8 cellular contexts compared by ENCODE assay signal in the genomic region with DNA sequence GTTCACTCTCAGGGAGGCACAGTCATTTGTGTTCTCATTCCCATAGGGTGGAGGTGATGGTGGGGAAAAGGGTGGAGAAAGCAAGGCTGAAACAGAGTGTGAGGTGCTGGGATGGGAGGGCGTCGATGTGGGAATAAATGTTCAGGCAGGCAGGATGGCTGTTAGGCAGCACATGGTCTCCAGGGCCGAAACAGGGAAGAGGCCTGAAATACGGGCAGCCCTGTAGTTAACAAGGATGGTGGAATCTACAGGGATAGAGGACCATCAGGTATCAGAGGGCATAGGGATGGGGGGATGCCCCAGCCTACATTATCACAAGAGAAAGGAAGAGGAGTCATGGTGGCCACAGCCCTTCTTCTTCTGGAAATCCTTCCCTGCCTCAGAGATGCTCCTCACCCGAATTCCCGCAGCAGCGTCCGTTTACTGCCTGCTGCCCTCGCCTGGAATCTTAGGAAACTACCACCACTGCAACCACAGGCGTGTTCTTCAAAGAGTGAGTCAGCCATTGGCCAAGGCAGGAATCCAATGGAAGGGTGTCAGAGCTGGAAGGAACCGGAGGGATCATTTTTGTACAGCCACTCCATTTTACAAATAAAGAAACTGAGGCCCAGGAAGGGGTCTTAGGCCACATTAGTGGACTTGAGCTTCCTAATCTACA. TPM values are rescaled to one million over a fixed set of nuclear protein-coding genes. Genes with fewer than 3 reads are reported as not detected.
A peak's percentile ranks its signal among the peaks of the same experiment; 100 is the strongest.
DNase-seq lines count a peak whose midpoint lies in the region; ATAC-seq, FAIRE-seq and TF ChIP-seq lines count a peak whose summit lies in the region.

No MANE protein-coding gene starts in this region.

- no peak for TF ChIP-seq POLR2A in endothelial cell of umbilical vein (IDR thresholded peaks at IDR 0.05; ENCODE audit: low read depth, low read length)

- no peaks in the 10 kb centered on the region for H4K20me1 ChIP-seq in endothelial cell of umbilical vein (replicated peaks; ENCODE audit: control insufficient read depth, extremely low read depth, insufficient read depth, low read length)

- DNase-seq in G401 (ENCODE audit: low spot score) = peak; percentile 48
- peak; percentile 3 for DNase-seq in NCI-H774 (lab: John Stamatoyannopoulos, UW)
- peak; percentile 68 for DNase-seq in endothelial cell of umbilical vein (ENCODE audit: low read depth, low spot score)
- DNase-seq in mucosa of gallbladder (ENCODE audit: low spot score) = peak; percentile 75
- no peak for DNase-seq in activated T-cell treated with anti-CD3 and anti-CD28 coated beads, Interleukin-2, amount 50 U/mL, for 24 hours

- H3K9me3 Mint-ChIP-seq in activated T-cell treated with anti-CD3 and anti-CD28 coated beads, Interleukin-2, amount 50 U/mL, for 24 hours = no peaks in the 10 kb centered on the region
- H3K9me3 Mint-ChIP-seq in stimulated activated memory B cell treated with anti-CD40 and anti-IgM and Interleukin-4, amounts not matched to agents 10 μg/mL and 1 μg/mL and 100 μg/mL, for 72 hours = no peaks in the 10 kb centered on the region

- no peaks in the 10 kb centered on the region for H3K36me3 ChIP-seq in endothelial cell of umbilical vein (ENCODE audit: control insufficient read depth in 2 of 2, extremely low read depth in 1 of 2, insufficient read depth in 2 of 2, low read length in 2 of 2)

- H3K27ac ChIP-seq in endothelial cell of umbilical vein (ENCODE audit: insufficient read depth, low read depth, low read length) = no peak overlapping the region

- no peaks in the 10 kb centered on the region for H3K27me3 Mint-ChIP-seq in activated T-cell treated with anti-CD3 and anti-CD28 coated beads, Interleukin-2, amount 50 U/mL, for 24 hours
- H3K27me3 Mint-ChIP-seq in stimulated activated memory B cell treated with anti-CD40 and anti-IgM and Interleukin-4, amounts not matched to agents 10 μg/mL and 1 μg/mL and 100 μg/mL, for 72 hours = peaks cover 37% of the 10 kb centered on the region

- intact Hi-C loops in endothelial cell of umbilical vein (cut with micrococcal nuclease) = loop anchor here (1.0 to 10.0 kb wide), 2 partner anchors 194 to 1039 kb away; no protein-coding TSS in a partner anchor

- H3K36me3 Mint-ChIP-seq in activated T-cell treated with anti-CD3 and anti-CD28 coated beads, Interleukin-2, amount 50 U/mL, for 24 hours (ENCODE audit: low read depth) = no peaks in the 10 kb centered on the region
- H3K36me3 Mint-ChIP-seq in stimulated activated memory B cell treated with anti-CD40 and anti-IgM and Interleukin-4, amounts not matched to agents 10 μg/mL and 1 μg/mL and 100 μg/mL, for 72 hours = no peaks in the 10 kb centered on the region

- BruUV-seq in endothelial cell of umbilical vein (replicated peaks; lab: Mats Ljungman, UMichigan) = no TSS peak

- in situ Hi-C loops in G401 (cut with HindIII; ENCODE audit: low sequenced_read_pairs) = no loop called here

- H2AFZ ChIP-seq in endothelial cell of umbilical vein (ENCODE audit: low read depth, low read length) = peak overlapping the region; percentile 3

- POLR2A ChIA-PET in endothelial cell of umbilical vein (lab: Charles Lee) = interaction anchor here (0.6 kb wide), 1 partner anchor 165 kb away, joined by 4 read pairs; no protein-coding TSS in a partner anchor

- H3K79me2 ChIP-seq in endothelial cell of umbilical vein (ENCODE audit: control insufficient read depth, insufficient read depth, low read length) = no peaks in the 10 kb centered on the region

- peaks cover 15 to 17% of the 10 kb centered on the region in 2 experiments for H3K27me3 ChIP-seq in endothelial cell of umbilical vein (ENCODE audit: control insufficient read depth in 2 of 2, insufficient read depth in 2 of 2, low read length in 2 of 2)

- peaks cover 19% of the 10 kb centered on the region for H3K4me1 Mint-ChIP-seq in activated T-cell treated with anti-CD3 and anti-CD28 coated beads, Interleukin-2, amount 50 U/mL, for 24 hours (ENCODE audit: low read depth)
- H3K4me1 Mint-ChIP-seq in stimulated activated memory B cell treated with anti-CD40 and anti-IgM and Interleukin-4, amounts not matched to agents 10 μg/mL and 1 μg/mL and 100 μg/mL, for 72 hours = no peaks in the 10 kb centered on the region

- no peak overlapping the region for H3K9ac ChIP-seq in endothelial cell of umbilical vein (replicated peaks; ENCODE audit: extremely low read depth, insufficient read depth, low read length)

- no peaks in the 10 kb centered on the region for H3K9me1 ChIP-seq in endothelial cell of umbilical vein (replicated peaks; ENCODE audit: control insufficient read depth, extremely low read depth, insufficient read depth, low read length)

- dilution Hi-C loops in endothelial cell of umbilical vein (cut with MboI; ENCODE audit: extremely low pct_ligation_motif_present, low sequenced_read_pairs) = no loop called here

- ATAC-seq in HG03354 (IDR thresholded peaks at IDR 0.05; ENCODE audit: poor library complexity, severe bottlenecking, unreplicated experiment) = no peak
- ATAC-seq in stimulated activated memory B cell treated with anti-CD40 and anti-IgM and Interleukin-4, amounts not matched to agents 10 μg/mL and 1 μg/mL and 100 μg/mL, for 72 hours = no peak
- no peak for ATAC-seq in GM21423 (IDR thresholded peaks at IDR 0.05; ENCODE audit: unreplicated experiment)

- H3K4me3 ChIP-seq in endothelial cell of umbilical vein (replicated peaks in 1 of 3; ENCODE audit: insufficient read depth in 1 of 3, low read depth in 1 of 3, low read length in 3 of 3) = no peak overlapping the region

- no peaks in the 10 kb centered on the region for H3K4me1 ChIP-seq in endothelial cell of umbilical vein (ENCODE audit: control insufficient read depth, extremely low read depth, insufficient read depth, low read length)

- peak; percentile 94 for FAIRE-seq in endothelial cell of umbilical vein (lab: Jason Lieb, UNC)

- peak; percentile 58 to 72 for TF ChIP-seq CTCF in endothelial cell of umbilical vein (IDR thresholded peaks at IDR 0.05; ENCODE audit: extremely low read depth in 1 of 2, insufficient read depth in 1 of 2, low read depth in 1 of 2, low read length in 2 of 2)

- H3K4me3 Mint-ChIP-seq in activated T-cell treated with anti-CD3 and anti-CD28 coated beads, Interleukin-2, amount 50 U/mL, for 24 hours = no peak overlapping the region
- no peak overlapping the region for H3K4me3 Mint-ChIP-seq in stimulated activated memory B cell treated with anti-CD40 and anti-IgM and Interleukin-4, amounts not matched to agents 10 μg/mL and 1 μg/mL and 100 μg/mL, for 72 hours

- no peaks in the 10 kb centered on the region for H3K9me3 ChIP-seq in endothelial cell of umbilical vein (replicated peaks; ENCODE audit: control insufficient read depth, insufficient read depth, low read length)

- no peak overlapping the region for H3K27ac Mint-ChIP-seq in activated T-cell treated with anti-CD3 and anti-CD28 coated beads, Interleukin-2, amount 50 U/mL, for 24 hours
- no peak overlapping the region for H3K27ac Mint-ChIP-seq in stimulated activated memory B cell treated with anti-CD40 and anti-IgM and Interleukin-4, amounts not matched to agents 10 μg/mL and 1 μg/mL and 100 μg/mL, for 72 hours

- no peak overlapping the region for H3K4me2 ChIP-seq in endothelial cell of umbilical vein (ENCODE audit: insufficient read depth, low read length)

- CTCF ChIA-PET in endothelial cell of umbilical vein (lab: Charles Lee) = interaction anchor here (0.6 to 6.2 kb wide), 10 partner anchors 14 to 348 kb away, joined by 3 to 115 read pairs (median 3); no protein-coding TSS in a partner anchor

TF ChIP-seq in endothelial cell of umbilical vein, 7 proteins besides CTCF, POLR2A, EP300 and RAD21:
- TF ChIP-seq MAX (IDR thresholded peaks at IDR 0.05; ENCODE audit: insufficient read depth, insufficient read length) (no peak), JUN (IDR thresholded peaks at IDR 0.05; ENCODE audit: borderline replicate concordance, insufficient read depth, insufficient read length, low read depth) (peak; percentile 13), FOS (IDR thresholded peaks at IDR 0.05; ENCODE audit: borderline replicate concordance, insufficient read depth, low read length) (peak; percentile 52)
TF ChIP-seq in endothelial cell of umbilical vein: peak in this region for 2.

RNA-seq across cellular contexts. Expression of gene POMGNT2, which starts 49.7 kb away (rescaled TPM):
- 21.9 and 24.6 TPM in 2 replicates for total RNA-seq in G401 (2014; rRNA removed; shearing (Covaris generic))
- 6.4 and 9.1 TPM in 2 replicates for total RNA-seq in endothelial cell of umbilical vein
- polyA plus RNA-seq in endothelial cell of umbilical vein = 16.3 and 19.0 TPM in 2 replicates
- polyA plus RNA-seq in endothelial cell of umbilical vein (2011; cell fraction: cytosol; rRNA removed) = 10.6 and 10.7 TPM in 2 replicates
- polyA plus RNA-seq in endothelial cell of umbilical vein (2011; cell fraction: nucleus; rRNA removed) = 5.5 and 6.8 TPM in 2 replicates
- polyA plus RNA-seq in endothelial cell of umbilical vein (2012) = 4.6 and 6.0 TPM in 2 replicates
- polyA minus RNA-seq in endothelial cell of umbilical vein = 5.6 and 8.0 TPM in 2 replicates
- polyA minus RNA-seq in endothelial cell of umbilical vein (2011; cell fraction: cytosol; rRNA and poly(A)+ RNA removed) = 5.3 TPM
- polyA minus RNA-seq in endothelial cell of umbilical vein (2011; cell fraction: nucleus; rRNA and poly(A)+ RNA removed) = 1.8 and 2.1 TPM in 2 replicates
- total RNA-seq in mucosa of gallbladder = 24.7 TPM
